1 cellular context compared by ENCODE assay signal in the genomic region with DNA sequence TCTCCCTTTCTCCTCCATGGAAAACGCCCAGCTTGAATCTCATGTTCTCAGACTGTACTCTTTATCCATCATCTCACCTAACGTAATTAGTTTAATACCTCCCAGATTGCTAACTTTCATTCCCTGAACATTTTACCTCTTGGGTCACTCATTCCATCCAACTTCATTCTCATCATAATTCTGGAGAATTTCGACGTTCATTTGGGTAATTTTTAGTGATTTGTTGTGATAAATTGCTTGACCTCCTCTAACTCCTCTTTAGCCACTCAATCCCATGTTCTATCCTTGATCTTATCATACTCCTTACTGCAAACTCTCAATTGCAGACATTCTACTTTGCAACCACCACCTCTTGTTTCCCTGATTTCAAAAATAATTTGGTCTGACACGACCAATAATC.
TF ChIP-seq lines count a peak whose summit lies in the region.

No MANE protein-coding gene starts in this region.

TF ChIP-seq in SK-N-SH, 30 proteins besides CTCF, POLR2A, EP300 and RAD21 (continued from another document):
- TF ChIP-seq, protein P1, sequence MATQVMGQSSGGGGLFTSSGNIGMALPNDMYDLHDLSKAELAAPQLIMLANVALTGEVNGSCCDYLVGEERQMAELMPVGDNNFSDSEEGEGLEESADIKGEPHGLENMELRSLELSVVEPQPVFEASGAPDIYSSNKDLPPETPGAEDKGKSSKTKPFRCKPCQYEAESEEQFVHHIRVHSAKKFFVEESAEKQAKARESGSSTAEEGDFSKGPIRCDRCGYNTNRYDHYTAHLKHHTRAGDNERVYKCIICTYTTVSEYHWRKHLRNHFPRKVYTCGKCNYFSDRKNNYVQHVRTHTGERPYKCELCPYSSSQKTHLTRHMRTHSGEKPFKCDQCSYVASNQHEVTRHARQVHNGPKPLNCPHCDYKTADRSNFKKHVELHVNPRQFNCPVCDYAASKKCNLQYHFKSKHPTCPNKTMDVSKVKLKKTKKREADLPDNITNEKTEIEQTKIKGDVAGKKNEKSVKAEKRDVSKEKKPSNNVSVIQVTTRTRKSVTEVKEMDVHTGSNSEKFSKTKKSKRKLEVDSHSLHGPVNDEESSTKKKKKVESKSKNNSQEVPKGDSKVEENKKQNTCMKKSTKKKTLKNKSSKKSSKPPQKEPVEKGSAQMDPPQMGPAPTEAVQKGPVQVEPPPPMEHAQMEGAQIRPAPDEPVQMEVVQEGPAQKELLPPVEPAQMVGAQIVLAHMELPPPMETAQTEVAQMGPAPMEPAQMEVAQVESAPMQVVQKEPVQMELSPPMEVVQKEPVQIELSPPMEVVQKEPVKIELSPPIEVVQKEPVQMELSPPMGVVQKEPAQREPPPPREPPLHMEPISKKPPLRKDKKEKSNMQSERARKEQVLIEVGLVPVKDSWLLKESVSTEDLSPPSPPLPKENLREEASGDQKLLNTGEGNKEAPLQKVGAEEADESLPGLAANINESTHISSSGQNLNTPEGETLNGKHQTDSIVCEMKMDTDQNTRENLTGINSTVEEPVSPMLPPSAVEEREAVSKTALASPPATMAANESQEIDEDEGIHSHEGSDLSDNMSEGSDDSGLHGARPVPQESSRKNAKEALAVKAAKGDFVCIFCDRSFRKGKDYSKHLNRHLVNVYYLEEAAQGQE (IDR thresholded peaks at IDR 0.05; ENCODE audit: low read depth, low read length) = no peak
- TF ChIP-seq GABPA (IDR thresholded peaks at IDR 0.05; ENCODE audit: low read depth) = no peak
- TF ChIP-seq MXI1 (IDR thresholded peaks at IDR 0.05; ENCODE audit: low read depth, low read length) = no peak
- no peak for TF ChIP-seq NRF1 (IDR thresholded peaks at IDR 0.05; ENCODE audit: low read depth, low read length)
- TF ChIP-seq MEF2A (IDR thresholded peaks at IDR 0.05; ENCODE audit: borderline replicate concordance, low read depth) = no peak
